10 cellular contexts compared by ENCODE assay signal in genomic region chr5:78627175-78627574, GRCh38. TPM values are rescaled to one million over a fixed set of nuclear protein-coding genes. Genes with fewer than 3 reads are reported as not detected.
DNase-seq lines count a peak whose midpoint lies in the region; ATAC-seq, FAIRE-seq and TF ChIP-seq lines count a peak whose summit lies in the region.
"Had no signal": no experiment of that assay in that cellular context is flagged by ENCODE, and none has a peak within 500 bp of the region (broad histone marks: within the 10 kb centered on the region; RNA-seq: fewer than 3 reads in every experiment).

No MANE protein-coding gene starts in this region.

- intact Hi-C loops in activated naive CD4-positive, alpha-beta T cell treated with anti-CD3 and anti-CD28 coated beads for 36 hours (cut with micrococcal nuclease), result no loop called here

- POLR2A ChIA-PET in A549 (lab: Yijun Ruan, JAX) (no interaction called here), HEK293 (lab: Yijun Ruan, JAX) (no interaction called here)

- H3K27ac ChIP-seq in A549, result peak overlapping the region; percentile 4 to 24; a peak in 2 of 6 replicates
- H3K27ac ChIP-seq in HEK293 (ENCODE audit: extremely low read depth, low read depth, low read length), result no peak overlapping the region
- H3K27ac ChIP-seq in astrocyte (ENCODE audit: low read depth, low read length), result no peak overlapping the region
- H3K27ac ChIP-seq: SK-N-MC had no signal

- peaks cover 3 to 28% of the 10 kb centered on the region in 2 experiments; a peak in 1 of 3 replicates for H3K36me3 ChIP-seq in HEK293 (ENCODE audit: control insufficient read depth in 2 of 2, insufficient read depth in 1 of 2, low read length in 2 of 2)
- peaks cover 17% of the 10 kb centered on the region for H3K36me3 ChIP-seq in astrocyte (ENCODE audit: insufficient read depth, low read length)

- peak; percentile 44 for TF ChIP-seq CTCF in A549 (IDR thresholded peaks at IDR 0.05)
- TF ChIP-seq CTCF in HEK293 (tag by site-specific recombination; IDR thresholded peaks at IDR 0.05), result peak; percentile 60
- peak; percentile 34 for TF ChIP-seq CTCF in astrocyte (IDR thresholded peaks at IDR 0.05; ENCODE audit: insufficient read depth, low read depth, low read length)

- H3K9me3 ChIP-seq in A549, result no peaks in the 10 kb centered on the region
- no peaks in the 10 kb centered on the region for H3K9me3 ChIP-seq in HEK293 (ENCODE audit: control insufficient read depth, insufficient read depth, low read depth, low read length)
- H3K9me3 ChIP-seq in astrocyte (ENCODE audit: insufficient read depth, low read depth, low read length), result no peaks in the 10 kb centered on the region

- no peak for TF ChIP-seq EP300 in A549 (IDR thresholded peaks at IDR 0.05)

- no peak overlapping the region for H3K27ac Mint-ChIP-seq in astrocyte (ENCODE audit: unreplicated experiment)
- H3K27ac Mint-ChIP-seq in activated naive CD4-positive, alpha-beta T cell treated with anti-CD3 and anti-CD28 coated beads for 36 hours, result no peak overlapping the region
- H3K27ac Mint-ChIP-seq: activated T-helper 17 cell treated with anti-CD3 and anti-CD28 coated beads, Interleukin-2, amount 50 U/mL, for 72 hours had no signal

- DNase-seq in A549 (ENCODE audit: low read depth in 1 of 2, low spot score in 1 of 2) (peak in 1 of 2 experiments; percentile 33), astrocyte (ENCODE audit: low read depth) (peak; percentile 30), kidney glomerular epithelial cell (lab: John Stamatoyannopoulos, UW) (peak; percentile 28), UCSD-AML1 (lab: John Stamatoyannopoulos, UW; ENCODE audit: unreplicated experiment) (no peak), SHP77 (lab: John Stamatoyannopoulos, UW) (no peak), SW 1271 (lab: John Stamatoyannopoulos, UW) (no peak)
- no peak for DNase-seq in activated naive CD4-positive, alpha-beta T cell treated with anti-CD3 and anti-CD28 coated beads for 36 hours

- H3K9me3 Mint-ChIP-seq in astrocyte (ENCODE audit: unreplicated experiment), result no peaks in the 10 kb centered on the region
- no peaks in the 10 kb centered on the region for H3K9me3 Mint-ChIP-seq in activated naive CD4-positive, alpha-beta T cell treated with anti-CD3 and anti-CD28 coated beads for 36 hours
- H3K9me3 Mint-ChIP-seq: activated T-helper 17 cell treated with anti-CD3 and anti-CD28 coated beads, Interleukin-2, amount 50 U/mL, for 72 hours had no signal

- H3K4me3 ChIP-seq in A549, result no peak overlapping the region
- no peak overlapping the region for H3K4me3 ChIP-seq in HEK293 (ENCODE audit: low read depth, low read length)
- H3K4me3 ChIP-seq in astrocyte (ENCODE audit: insufficient read depth, low read depth, low read length), result no peak overlapping the region
- H3K4me3 ChIP-seq: SK-N-MC had no signal

- FAIRE-seq in A549 (lab: Jason Lieb, UNC), result no peak
- FAIRE-seq in astrocyte (lab: Jason Lieb, UNC), result no peak

- H3K4me3 Mint-ChIP-seq in astrocyte (ENCODE audit: unreplicated experiment), result no peak overlapping the region
- H3K4me3 Mint-ChIP-seq in activated naive CD4-positive, alpha-beta T cell treated with anti-CD3 and anti-CD28 coated beads for 36 hours, result no peak overlapping the region
- H3K4me3 Mint-ChIP-seq: activated T-helper 17 cell treated with anti-CD3 and anti-CD28 coated beads, Interleukin-2, amount 50 U/mL, for 72 hours had no signal

- no peaks in the 10 kb centered on the region for H3K27me3 ChIP-seq in astrocyte (ENCODE audit: insufficient read depth, low read length)

- CTCF ChIA-PET in A549 (lab: Yijun Ruan, JAX) (interaction anchor here (0.7 to 2.3 kb wide), 11 partner anchors 10 to 338 kb away, joined by 3 to 17 read pairs (median 4); no protein-coding TSS in a partner anchor), HEK293 (lab: Yijun Ruan, JAX) (interaction anchor here (0.7 to 1.0 kb wide), 8 partner anchors 90 to 413 kb away, joined by 3 to 5 read pairs (median 4); no protein-coding TSS in a partner anchor)
- CTCF ChIA-PET in activated naive CD4-positive, alpha-beta T cell treated with anti-CD3 and anti-CD28 coated beads for 36 hours (lab: Charles Lee), result interaction anchor here (0.6 to 0.7 kb wide), 2 partner anchors 35 to 99 kb away, joined by 3 to 5 read pairs; no protein-coding TSS in a partner anchor

- H3K4me1 Mint-ChIP-seq in astrocyte (ENCODE audit: low read depth, unreplicated experiment), result peaks cover 29% of the 10 kb centered on the region
- no peaks in the 10 kb centered on the region for H3K4me1 Mint-ChIP-seq in activated naive CD4-positive, alpha-beta T cell treated with anti-CD3 and anti-CD28 coated beads for 36 hours (ENCODE audit: low read depth)
- H3K4me1 Mint-ChIP-seq: activated T-helper 17 cell treated with anti-CD3 and anti-CD28 coated beads, Interleukin-2, amount 50 U/mL, for 72 hours had no signal

- peak in 1 of 2 experiments; percentile 52; a peak in 3 of 6 replicates for ATAC-seq in A549
- ATAC-seq: activated T-helper 17 cell treated with anti-CD3 and anti-CD28 coated beads, Interleukin-2, amount 50 U/mL, for 72 hours had no signal

- no peak overlapping the region for H2AFZ ChIP-seq in astrocyte (ENCODE audit: low read depth, low read length)

- H3K9ac ChIP-seq in astrocyte (ENCODE audit: low read length), result peak overlapping the region; percentile 2

- H3K4me1 ChIP-seq in A549 (peaks cover 62% of the 10 kb centered on the region), HEK293 (ENCODE audit: control insufficient read depth, insufficient read depth, low read length) (peaks cover 10% of the 10 kb centered on the region), astrocyte (ENCODE audit: insufficient read depth, low read length) (peaks cover 17% of the 10 kb centered on the region)

- no peaks in the 10 kb centered on the region for H3K27me3 Mint-ChIP-seq in astrocyte (ENCODE audit: low read depth, unreplicated experiment)
- H3K27me3 Mint-ChIP-seq in activated naive CD4-positive, alpha-beta T cell treated with anti-CD3 and anti-CD28 coated beads for 36 hours (ENCODE audit: low read depth), result peaks cover 7% of the 10 kb centered on the region

- no peak overlapping the region for H3K4me2 ChIP-seq in A549
- no peak overlapping the region for H3K4me2 ChIP-seq in astrocyte (ENCODE audit: low read length)

- peaks cover 40% of the 10 kb centered on the region for H3K36me3 Mint-ChIP-seq in astrocyte (ENCODE audit: low read depth, unreplicated experiment)
- no peaks in the 10 kb centered on the region for H3K36me3 Mint-ChIP-seq in activated naive CD4-positive, alpha-beta T cell treated with anti-CD3 and anti-CD28 coated beads for 36 hours (ENCODE audit: low read depth)

- no peak for TF ChIP-seq POLR2A in A549 (IDR thresholded peaks at IDR 0.05; ENCODE audit: low read length)

- TF ChIP-seq RAD21 in A549 (conservative IDR thresholded peaks at IDR 0.05 in 1 of 2, IDR thresholded peaks at IDR 0.05 in 1 of 2), result peak; percentile 62 to 69

- H3K79me2 ChIP-seq in astrocyte (ENCODE audit: insufficient read depth, low read length), result peaks cover 44% of the 10 kb centered on the region

- WGBS in A549 (ENCODE audit: missing lambda C conversion rate), result 85% methylated on average over 3 of the region's 3 CpGs

- H4K20me1 ChIP-seq in astrocyte (ENCODE audit: insufficient read depth, low read length), result peaks cover 48% of the 10 kb centered on the region

TF ChIP-seq in A549, 52 proteins besides CTCF, POLR2A, EP300 and RAD21:
- TF ChIP-seq FOSL2 (IDR thresholded peaks at IDR 0.05) (no peak), FOSL2 (CRISPR knock-in tag; IDR thresholded peaks at IDR 0.05) (no peak), SMC3 (IDR thresholded peaks at IDR 0.05) (peak; percentile 62), SREBF2 (IDR thresholded peaks at IDR 0.05) (no peak)

TF ChIP-seq in HEK293, 187 proteins besides CTCF, POLR2A, EP300 and RAD21 (continues in another document):
- TF ChIP-seq ZNF747 (tag by site-specific recombination; IDR thresholded peaks at IDR 0.05) (no peak), ZNF548 (tag by site-specific recombination; IDR thresholded peaks at IDR 0.05) (no peak), ZNF16 (tag by site-specific recombination; IDR thresholded peaks at IDR 0.05; ENCODE audit: low read depth) (no peak), ZNF221 (tag by site-specific recombination; IDR thresholded peaks at IDR 0.05; ENCODE audit: borderline replicate concordance) (no peak), ZBTB49 (tag by site-specific recombination; IDR thresholded peaks at IDR 0.05; ENCODE audit: low read depth) (no peak), ZNF654 (tag by site-specific recombination; IDR thresholded peaks at IDR 0.05; ENCODE audit: low read depth) (peak; percentile 32; the same call in 1 of the 2 replicates), BCL11B (tag by site-specific recombination; IDR thresholded peaks at IDR 0.05; ENCODE audit: low read depth) (no peak), PRDM1 (tag by site-specific recombination; IDR thresholded peaks at IDR 0.05) (0 out of 2 replicates have a peak, but pooled peaks have one; percentile 11), ZNF132 (tag by site-specific recombination; IDR thresholded peaks at IDR 0.05; ENCODE audit: borderline replicate concordance) (no peak), ZNF24 (tag by site-specific recombination; IDR thresholded peaks at IDR 0.05) (no peak), ZNF121 (tag by site-specific recombination; IDR thresholded peaks at IDR 0.05) (no peak), ZNF585B (tag by site-specific recombination; IDR thresholded peaks at IDR 0.05) (no peak)

RNA-seq across cellular contexts. Expression of gene LHFPL2, which starts 21.4 kb away (rescaled TPM):
- polyA plus RNA-seq in A549 (2011; rRNA removed) (24.9 and 32.2 TPM in 2 replicates), A549 (2017; fragmentation: RNase III; extraction: RNeasy Plus Mini Kit Qiagen cat#74134 plus additional on column Dnase treatment) (33.4 to 44.3 TPM (median 41.7 TPM) in 3 replicates)
- 9.8 and 16.2 TPM in 2 replicates for polyA plus RNA-seq in A549 (2012; cell fraction: cytosol; rRNA removed)
- polyA plus RNA-seq in A549 (2012; cell fraction: nucleus; rRNA removed), result 17.8 and 26.0 TPM in 2 replicates
- 36.3 and 39.2 TPM in 2 replicates for polyA minus RNA-seq in A549 (2011; rRNA and poly(A)+ RNA removed)
- 17.0 and 19.8 TPM in 2 replicates for total RNA-seq in astrocyte
- total RNA-seq in activated naive CD4-positive, alpha-beta T cell treated with anti-CD3 and anti-CD28 coated beads for 36 hours, result not detected

Comparison
In these comparisons a context has a peak if more than half of its experiments do, and no peak if none do; other contexts are left out.
1. DNase-seq: peak in astrocyte (single experiment) and kidney glomerular epithelial cell (single experiment); none in UCSD-AML1 (single experiment), SHP77 (0 of 2), SW 1271 (0 of 2) and activated naive CD4-positive, alpha-beta T cell treated with anti-CD3 and anti-CD28 coated beads for 36 hours (single experiment).
2. H3K27ac ChIP-seq: peak in A549 (2 of 2); none in HEK293 (single experiment) and astrocyte (single experiment).
3. RNA of gene LHFPL2, which starts 21.4 kb away (total RNA-seq): 17.0 to 19.8 TPM in astrocyte; not detected in activated naive CD4-positive, alpha-beta T cell treated with anti-CD3 and anti-CD28 coated beads for 36 hours; every median in the first group is over 10 times any median in the second.
4. Of the 5 proteins assayed by ChIP-seq in both HEK293 and A549: peak only in HEK293: none; only in A549: none; in both: CTCF; in neither: 4.
5. Peak in every context shown above with its lines, with median percentiles within 50 percentile points of each other: CTCF ChIP-seq.